Comparison of ENCODE assay signal across 8 cellular contexts in the genomic region with DNA sequence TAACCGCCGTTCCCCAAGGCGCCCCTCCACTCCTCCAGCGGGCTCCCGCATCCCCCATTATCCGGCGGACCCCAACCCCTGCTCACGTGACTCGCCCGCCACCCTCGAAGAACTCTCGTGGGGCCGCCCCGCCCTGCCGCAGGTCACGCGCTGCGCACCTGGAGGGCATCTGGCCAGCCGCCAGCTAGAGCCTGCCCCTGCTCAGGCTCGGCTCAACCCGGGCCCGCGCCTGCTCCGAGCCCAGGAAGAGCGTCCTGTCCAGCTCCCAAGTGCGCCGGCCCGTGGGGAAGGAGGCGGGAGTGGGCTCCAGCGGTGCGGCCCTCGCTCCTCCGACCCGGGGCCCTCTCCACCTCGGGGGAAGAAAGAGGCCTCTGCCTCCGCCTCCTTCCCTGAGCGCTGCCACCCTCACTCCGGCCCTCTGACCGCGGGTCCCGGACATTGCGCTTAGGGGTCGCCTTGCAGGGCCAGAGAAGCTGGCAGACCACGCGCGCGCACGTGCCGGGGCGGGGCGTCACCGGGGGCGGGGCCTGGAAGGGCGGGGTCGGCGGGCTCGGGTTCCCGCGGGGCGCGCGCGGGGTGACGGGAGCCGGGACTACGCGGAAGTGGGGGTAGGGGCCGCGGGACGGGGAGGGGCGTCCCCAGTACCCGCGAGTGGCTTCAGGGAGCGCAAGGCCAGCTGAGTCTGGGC. TPM values are rescaled to one million over a fixed set of nuclear protein-coding genes. Genes with fewer than 3 reads are reported as not detected.
DNase-seq lines count a peak whose midpoint lies in the region; ATAC-seq, FAIRE-seq and TF ChIP-seq lines count a peak whose summit lies in the region.

No MANE protein-coding gene starts in this region.

- peak overlapping the region; percentile 89 for H3K27ac ChIP-seq in effector memory CD4-positive, alpha-beta T cell (ENCODE audit: insufficient read depth, low read length, poor library complexity, severe bottlenecking)

- TF ChIP-seq CTCF in BE2C (IDR thresholded peaks at IDR 0.05; ENCODE audit: low read depth, low read length), result no peak

- peak; percentile 69 for ATAC-seq in HG03432 (IDR thresholded peaks at IDR 0.05; ENCODE audit: unreplicated experiment)

- DNase-seq in BE2C (peak; percentile 80), GM19239 (ENCODE audit: insufficient read length, low spot score) (peak; percentile 88), NCI-H748 treated with DMSO at 0.1 percent for 48 hours (lab: John Stamatoyannopoulos, UW) (peak; percentile 50), mesenteric fat pad (ENCODE audit: low spot score) (peak; percentile 98)
- peak; percentile 90 to 99 (median 93) for DNase-seq in activated CD8-positive, alpha-beta memory T cell treated with anti-CD3 and anti-CD28 coated beads for 48 hours (ENCODE audit: low read depth in 2 of 3, low spot score in 2 of 3)
- peak; percentile 74 to 79 (median 78) for DNase-seq in effector memory CD4-positive, alpha-beta T cell
- DNase-seq in stimulated activated CD8-positive, alpha-beta memory T cell treated with anti-CD3 and anti-CD28 coated beads, Interleukin-12 subunit alpha, Interleukin-12 subunit beta, amount 100 ng/mL, for 4 hours (ENCODE audit: low read depth), result peak; percentile 85

- no peaks in the 10 kb centered on the region for H3K9me3 ChIP-seq in BE2C
- no peaks in the 10 kb centered on the region for H3K9me3 ChIP-seq in effector memory CD4-positive, alpha-beta T cell (ENCODE audit: control insufficient read depth, low read length)

- peak overlapping the region; percentile 63 for H3K4me3 ChIP-seq in BE2C (ENCODE audit: low read depth, low read length)
- peak overlapping the region; percentile 72 for H3K4me3 ChIP-seq in effector memory CD4-positive, alpha-beta T cell (ENCODE audit: insufficient read depth, low read depth, low read length, poor library complexity, severe bottlenecking)

- H3K36me3 ChIP-seq in BE2C, result no peaks in the 10 kb centered on the region
- no peaks in the 10 kb centered on the region for H3K36me3 ChIP-seq in effector memory CD4-positive, alpha-beta T cell (ENCODE audit: control insufficient read depth, insufficient read depth, low read length)

- H3K4me1 ChIP-seq in BE2C, result no peaks in the 10 kb centered on the region
- H3K4me1 ChIP-seq in effector memory CD4-positive, alpha-beta T cell (ENCODE audit: control insufficient read depth, insufficient read depth, low read length, poor library complexity, severe bottlenecking), result peaks cover 17% of the 10 kb centered on the region

- FAIRE-seq in GM19239 (lab: Jason Lieb, UNC), result no peak

- H3K27me3 ChIP-seq in BE2C, result no peaks in the 10 kb centered on the region
- no peaks in the 10 kb centered on the region for H3K27me3 ChIP-seq in effector memory CD4-positive, alpha-beta T cell (replicated peaks; ENCODE audit: control insufficient read depth, insufficient read depth, low read length, poor library complexity, severe bottlenecking)

RNA-seq across cellular contexts. Expression of a gene that starts 28.4 kb away (rescaled TPM):
- polyA plus RNA-seq in BE2C (2012; ENCODE audit: insufficient read depth, insufficient read length, low read depth), result 340 TPM
- 151 TPM for total RNA-seq in mesenteric fat pad

RNA-seq across cellular contexts. Expression of a gene that starts 28.9 kb away (rescaled TPM):
- polyA plus RNA-seq in BE2C (2012; ENCODE audit: insufficient read depth, insufficient read length, low read depth), result 4.7 TPM
- total RNA-seq in mesenteric fat pad, result 28.3 TPM

Comparison
In these comparisons a context has a peak if more than half of its experiments do, and no peak if none do; other contexts are left out.
1. Peak in every context shown above with its lines: DNase-seq, ATAC-seq, H3K4me3 ChIP-seq and H3K27ac ChIP-seq.